8 cellular contexts compared by ENCODE assay signal in genomic region chr9:86947146-86948081, GRCh38. TPM values are rescaled to one million over a fixed set of nuclear protein-coding genes. Genes with fewer than 3 reads are reported as not detected.
DNase-seq lines count a peak whose midpoint lies in the region; ATAC-seq and TF ChIP-seq lines count a peak whose summit lies in the region.

TSS of gene GAS1 (minus strand) at chr9:86947506. CDS start at chr9:86946779, 727 bp downstream.

- peak within 1 kb of the TSS; percentile 99 for H3K4me2 ChIP-seq in neural progenitor cell

- peaks cover 2% of the 10 kb centered on the region for H3K4me1 Mint-ChIP-seq in activated naive CD4-positive, alpha-beta T cell treated with anti-CD3 and anti-CD28 coated beads for 36 hours (ENCODE audit: low read depth)
- peaks cover 40% of the 10 kb centered on the region for H3K4me1 Mint-ChIP-seq in neural progenitor cell

- peak; percentile 44 for ATAC-seq in GM19452 (IDR thresholded peaks at IDR 0.05; ENCODE audit: unreplicated experiment)

- no peak for TF ChIP-seq EP300 in stomach (IDR thresholded peaks at IDR 0.05)

- no peak within 1 kb of the TSS for H3K27ac Mint-ChIP-seq in activated naive CD4-positive, alpha-beta T cell treated with anti-CD3 and anti-CD28 coated beads for 36 hours
- H3K27ac Mint-ChIP-seq in neural progenitor cell = peak within 1 kb of the TSS; percentile 93

- peak; percentile 42 to 96 (median 82) for DNase-seq in C1 segment of cervical spinal cord (lab: John Stamatoyannopoulos, UW)
- peak; percentile 30 for DNase-seq in HT-29 (ENCODE audit: low spot score)
- DNase-seq in SHP77 treated with DMSO at 0.1 percent for 48 hours (lab: John Stamatoyannopoulos, UW) = peak; percentile 38
- peak; percentile 70 for DNase-seq in activated naive CD4-positive, alpha-beta T cell treated with anti-CD3 and anti-CD28 coated beads for 36 hours
- DNase-seq in foreskin melanocyte = peak; percentile 91
- DNase-seq in neural progenitor cell (ENCODE audit: low spot score) = peak; percentile 98
- peak; percentile 82 for DNase-seq in stomach

- no peak for TF ChIP-seq POLR2A in stomach (IDR thresholded peaks at IDR 0.05)

- peak within 1 kb of the TSS; percentile 76 for H3K4me3 Mint-ChIP-seq in activated naive CD4-positive, alpha-beta T cell treated with anti-CD3 and anti-CD28 coated beads for 36 hours
- peak within 1 kb of the TSS; percentile 91 for H3K4me3 Mint-ChIP-seq in neural progenitor cell

- H3K27ac ChIP-seq in neural progenitor cell = peak within 1 kb of the TSS; percentile 97
- peak within 1 kb of the TSS; percentile 82 to 94 (median 92) for H3K27ac ChIP-seq in stomach

- no peaks in the 10 kb centered on the region for H3K36me3 Mint-ChIP-seq in activated naive CD4-positive, alpha-beta T cell treated with anti-CD3 and anti-CD28 coated beads for 36 hours (ENCODE audit: low read depth)
- H3K36me3 Mint-ChIP-seq in neural progenitor cell = peaks cover 11% of the 10 kb centered on the region

- H3K79me2 ChIP-seq in neural progenitor cell (ENCODE audit: low read depth) = peaks cover 39% of the 10 kb centered on the region

- peaks cover 51% of the 10 kb centered on the region for H3F3A ChIP-seq in neural progenitor cell (ENCODE audit: low read depth)

- intact Hi-C loops in activated naive CD4-positive, alpha-beta T cell treated with anti-CD3 and anti-CD28 coated beads for 36 hours (cut with micrococcal nuclease) = loop anchor here (1.0 to 10.0 kb wide), 12 partner anchors 175 to 1440 kb away; partner anchors contain the start of genes ISCA1, NAA35, SPIN1 and TUT7
- intact Hi-C loops in stomach (cut with DNase I; ENCODE audit: low total_unique reads) = no loop called here

- peak within 1 kb of the TSS; percentile 80 for H3K9ac ChIP-seq in neural progenitor cell

- H3K4me1 ChIP-seq in neural progenitor cell = peaks cover 29% of the 10 kb centered on the region
- H3K4me1 ChIP-seq in stomach = peaks cover 24 to 54% (median 37%) of the 10 kb centered on the region in 4 donors

- H3K36me3 ChIP-seq in neural progenitor cell (peaks cover 5% of the 10 kb centered on the region), stomach (peaks cover 0 to 5% (median 0%) of the 10 kb centered on the region in 4 donors)

- H3K4me3 ChIP-seq in neural progenitor cell = peak within 1 kb of the TSS; percentile 97
- peak within 1 kb of the TSS; percentile 80 to 95 (median 86) for H3K4me3 ChIP-seq in stomach

- 0 to 2% (median 1%) methylated on average over 43 to 89 of the region's 89 CpGs for WGBS in stomach, 5 donors

- CTCF ChIA-PET in activated naive CD4-positive, alpha-beta T cell treated with anti-CD3 and anti-CD28 coated beads for 36 hours (lab: Charles Lee) = interaction anchor here (0.6 to 1.0 kb wide), 4 partner anchors 19 to 385 kb away, joined by 3 to 6 read pairs (median 4); no protein-coding TSS in a partner anchor

- peaks cover 34% of the 10 kb centered on the region for H4K20me1 ChIP-seq in neural progenitor cell (ENCODE audit: low read depth)

- H3K27me3 ChIP-seq in neural progenitor cell (peaks cover 17% of the 10 kb centered on the region), stomach (peaks cover 0 to 18% (median 0%) of the 10 kb centered on the region in 3 donors)

- peaks cover 24% of the 10 kb centered on the region for H3K27me3 Mint-ChIP-seq in activated naive CD4-positive, alpha-beta T cell treated with anti-CD3 and anti-CD28 coated beads for 36 hours (ENCODE audit: low read depth)
- no peaks in the 10 kb centered on the region for H3K27me3 Mint-ChIP-seq in neural progenitor cell (ENCODE audit: insufficient read depth, low read depth)

- TF ChIP-seq CTCF in neural progenitor cell (IDR thresholded peaks at IDR 0.05) (no peak), stomach (IDR thresholded peaks at IDR 0.05) (no peak)

- peaks cover 3% of the 10 kb centered on the region for H3K9me3 Mint-ChIP-seq in activated naive CD4-positive, alpha-beta T cell treated with anti-CD3 and anti-CD28 coated beads for 36 hours
- peaks cover 20% of the 10 kb centered on the region for H3K9me3 Mint-ChIP-seq in neural progenitor cell

- no peaks in the 10 kb centered on the region for H3K9me3 ChIP-seq in neural progenitor cell (ENCODE audit: low read depth)
- H3K9me3 ChIP-seq in stomach = no peaks in the 10 kb centered on the region

- peak within 1 kb of the TSS; percentile 34 for H2AFZ ChIP-seq in neural progenitor cell (replicated peaks)

RNA-seq across cellular contexts. Expression of gene GAS1, which starts in this region (rescaled TPM):
- 0.03 and 0.21 TPM in 2 replicates for total RNA-seq in HT-29 (2014; rRNA removed; shearing (Covaris generic))
- under 1 TPM; 0.15 to 0.24 TPM for total RNA-seq in activated naive CD4-positive, alpha-beta T cell treated with anti-CD3 and anti-CD28 coated beads for 36 hours
- 68.1 and 104 TPM in 2 replicates for total RNA-seq in neural progenitor cell (ENCODE audit: low replicate concordance)
- 100 to 1,000 TPM in 1 of 5 donors, 10 to 100 TPM in 4; 25.4 to 103 (median 33.3) TPM for total RNA-seq in stomach
- polyA plus RNA-seq in stomach = 1 to 10 TPM in 1 of 3 donors, under 1 TPM in 2; 0.87 to 2.5 (median 0.92) TPM

Comparison
In these comparisons a context has a peak if more than half of its experiments do, and no peak if none do; other contexts are left out.
1. Peak in every context shown above with its lines: DNase-seq, ATAC-seq, H3K4me3 ChIP-seq and H3K27ac ChIP-seq.
2. RNA of gene GAS1 (total RNA-seq): 68.1 to 104 TPM in neural progenitor cell and 25.4 to 103 TPM in stomach; 0.15 to 0.24 TPM in activated naive CD4-positive, alpha-beta T cell treated with anti-CD3 and anti-CD28 coated beads for 36 hours and 0.03 to 0.21 TPM in HT-29; every median in the first group is over 10 times any median in the second.
3. Peak in DNase-seq in HT-29; RNA of the gene not detected or under 1 TPM.
4. Peak in DNase-seq in activated naive CD4-positive, alpha-beta T cell treated with anti-CD3 and anti-CD28 coated beads for 36 hours; RNA of the gene not detected or under 1 TPM.
5. DNase-seq: peak in every context shown above with its lines; median percentile 98 in neural progenitor cell; 91 in foreskin melanocyte; 82 in C1 segment of cervical spinal cord; 82 in stomach; 70 in activated naive CD4-positive, alpha-beta T cell treated with anti-CD3 and anti-CD28 coated beads for 36 hours; 38 in SHP77 treated with DMSO at 0.1 percent for 48 hours; 30 in HT-29.